In genomic region chr22:41863472-41863871, GRCh38 we compare ENCODE assay signal across 14 cellular contexts. TPM values are rescaled to one million over a fixed set of nuclear protein-coding genes. Genes with fewer than 3 reads are reported as not detected.
DNase-seq lines count a peak whose midpoint lies in the region; ATAC-seq and TF ChIP-seq lines count a peak whose summit lies in the region.
"Had no signal": no experiment of that assay in that cellular context is flagged by ENCODE, and none has a peak within 500 bp of the region (broad histone marks: within the 10 kb centered on the region; RNA-seq: fewer than 3 reads in every experiment).

No MANE protein-coding gene starts in this region.

- H3K4me3 Mint-ChIP-seq in activated T-helper 2 cell treated with anti-CD3 and anti-CD28 coated beads, Interferon-gamma antibody, Interleukin-2, Interleukin-4, amounts not matched to agents 10 μg/mL and 5 μg/mL and 100 μg/mL, durations not matched to agents 14 hours and 24 hours and 36 hours (ENCODE audit: low read depth), result peak overlapping the region; percentile 74

- H3K27me3 ChIP-seq in left ventricle myocardium inferior (ENCODE audit: low read depth) (no peaks in the 10 kb centered on the region), right cardiac atrium (ENCODE audit: control insufficient read depth, insufficient read depth) (no peaks in the 10 kb centered on the region), lower lobe of right lung (ENCODE audit: low read depth) (no peaks in the 10 kb centered on the region), upper lobe of right lung (no peaks in the 10 kb centered on the region)
- H3K27me3 ChIP-seq: BE2C had no signal

- no peaks in the 10 kb centered on the region for H3K9me3 Mint-ChIP-seq in activated T-helper 2 cell treated with anti-CD3 and anti-CD28 coated beads, Interferon-gamma antibody, Interleukin-2, Interleukin-4, amounts not matched to agents 10 μg/mL and 5 μg/mL and 100 μg/mL, durations not matched to agents 14 hours and 24 hours and 36 hours

- peak overlapping the region; percentile 99 for H3K27ac Mint-ChIP-seq in activated T-helper 2 cell treated with anti-CD3 and anti-CD28 coated beads, Interferon-gamma antibody, Interleukin-2, Interleukin-4, amounts not matched to agents 10 μg/mL and 5 μg/mL and 100 μg/mL, durations not matched to agents 14 hours and 24 hours and 36 hours

- peaks cover 52% of the 10 kb centered on the region for H3K36me3 Mint-ChIP-seq in activated T-helper 2 cell treated with anti-CD3 and anti-CD28 coated beads, Interferon-gamma antibody, Interleukin-2, Interleukin-4, amounts not matched to agents 10 μg/mL and 5 μg/mL and 100 μg/mL, durations not matched to agents 14 hours and 24 hours and 36 hours (ENCODE audit: low read depth)

- 89% methylated on average over 2 of the region's 2 CpGs for WGBS in right cardiac atrium

- no peaks in the 10 kb centered on the region for H3K27me3 Mint-ChIP-seq in activated T-helper 2 cell treated with anti-CD3 and anti-CD28 coated beads, Interferon-gamma antibody, Interleukin-2, Interleukin-4, amounts not matched to agents 10 μg/mL and 5 μg/mL and 100 μg/mL, durations not matched to agents 14 hours and 24 hours and 36 hours (ENCODE audit: low read depth)

- H3K4me3 ChIP-seq in left ventricle myocardium inferior, result no peak overlapping the region
- H3K4me3 ChIP-seq in right cardiac atrium (ENCODE audit: low read length), result no peak overlapping the region
- no peak overlapping the region for H3K4me3 ChIP-seq in lower lobe of right lung
- H3K4me3 ChIP-seq in upper lobe of right lung, result no peak overlapping the region

- ATAC-seq in right cardiac atrium, result no peak
- peak; percentile 74 to 78 for ATAC-seq in lower lobe of right lung
- peak; percentile 76 for ATAC-seq in upper lobe of right lung
- ATAC-seq in HG03045 (IDR thresholded peaks at IDR 0.05; ENCODE audit: unreplicated experiment), result no peak

- H3K9me3 ChIP-seq in left ventricle myocardium inferior (replicated peaks) (no peaks in the 10 kb centered on the region), right cardiac atrium (ENCODE audit: control insufficient read depth, low read length) (no peaks in the 10 kb centered on the region), lower lobe of right lung (no peaks in the 10 kb centered on the region), upper lobe of right lung (no peaks in the 10 kb centered on the region)
- H3K9me3 ChIP-seq: BE2C had no signal

- H3K27ac ChIP-seq in left ventricle myocardium inferior (replicated peaks) (peak overlapping the region; percentile 59), right cardiac atrium (ENCODE audit: low read length) (no peak overlapping the region), lower lobe of right lung (peak overlapping the region; percentile 73), upper lobe of right lung (peak overlapping the region; percentile 24)

- H3K36me3 ChIP-seq in left ventricle myocardium inferior (peaks cover 21% of the 10 kb centered on the region), lower lobe of right lung (peaks cover 20% of the 10 kb centered on the region), upper lobe of right lung (peaks cover 21% of the 10 kb centered on the region)

- DNase-seq in left ventricle myocardium inferior (no peak), right cardiac atrium (no peak), lower lobe of right lung (no peak), upper lobe of right lung (no peak), activated gamma-delta T cell treated with Interleukin-2 at 50 U/mL for 16 hours (no peak), NCI-H128 (lab: John Stamatoyannopoulos, UW; ENCODE audit: unreplicated experiment) (no peak)
- DNase-seq in activated T-helper 2 cell treated with anti-CD3 and anti-CD28 coated beads, Interferon-gamma antibody, Interleukin-2, Interleukin-4, amounts not matched to agents 10 μg/mL and 5 μg/mL and 100 μg/mL, durations not matched to agents 14 hours and 24 hours and 36 hours (ENCODE audit: low spot score), result no peak
- DNase-seq: BE2C, cerebellar nuclear complex, GDM1, NCI-H446, RPMI8226 had no signal

- TF ChIP-seq CTCF in left ventricle myocardium inferior (IDR thresholded peaks at IDR 0.05; ENCODE audit: borderline replicate concordance), result no peak
- no peak for TF ChIP-seq CTCF in lower lobe of right lung (IDR thresholded peaks at IDR 0.05)
- no peak for TF ChIP-seq CTCF in upper lobe of right lung (IDR thresholded peaks at IDR 0.05)

- H3K4me1 ChIP-seq in left ventricle myocardium inferior, result peaks cover 50% of the 10 kb centered on the region
- H3K4me1 ChIP-seq in right cardiac atrium (ENCODE audit: control insufficient read depth, insufficient read depth, low read length), result peaks cover 11% of the 10 kb centered on the region
- peaks cover 25% of the 10 kb centered on the region for H3K4me1 ChIP-seq in lower lobe of right lung
- H3K4me1 ChIP-seq in upper lobe of right lung, result peaks cover 8% of the 10 kb centered on the region

- peaks cover 50% of the 10 kb centered on the region for H3K4me1 Mint-ChIP-seq in activated T-helper 2 cell treated with anti-CD3 and anti-CD28 coated beads, Interferon-gamma antibody, Interleukin-2, Interleukin-4, amounts not matched to agents 10 μg/mL and 5 μg/mL and 100 μg/mL, durations not matched to agents 14 hours and 24 hours and 36 hours (ENCODE audit: low read depth)

- intact Hi-C loops in left ventricle myocardium inferior (cut with micrococcal nuclease) (no loop called here), right cardiac atrium (cut with DNase I) (no loop called here), lower lobe of right lung (cut with DNase I) (no loop called here), upper lobe of right lung (cut with DNase I) (no loop called here)
- intact Hi-C loops in activated T-helper 2 cell treated with anti-CD3 and anti-CD28 coated beads, Interferon-gamma antibody, Interleukin-2, Interleukin-4, amounts not matched to agents 10 μg/mL and 5 μg/mL and 100 μg/mL, durations not matched to agents 14 hours and 24 hours and 36 hours (cut with micrococcal nuclease), result no loop called here

RNA-seq across cellular contexts. Expression of gene SREBF2, which starts 30.6 kb away (rescaled TPM):
- total RNA-seq in left ventricle myocardium inferior, result 74.5 TPM
- total RNA-seq in right cardiac atrium, result 100 to 1,000 TPM in 2 of 4 donors, 10 to 100 TPM in 2; 77.8 to 119 (median 106) TPM
- 71.2 TPM for polyA plus RNA-seq in right cardiac atrium
- 191 and 202 TPM in 2 replicates for total RNA-seq in activated T-helper 2 cell treated with anti-CD3 and anti-CD28 coated beads, Interferon-gamma antibody, Interleukin-2, Interleukin-4, amounts not matched to agents 10 μg/mL and 5 μg/mL and 100 μg/mL, durations not matched to agents 14 hours and 24 hours and 36 hours
- 132 TPM for total RNA-seq in lower lobe of right lung
- total RNA-seq in upper lobe of right lung, result 156 TPM

RNA-seq across cellular contexts. Expression of gene SHISA8, which starts 51.4 kb away (rescaled TPM):
- total RNA-seq in left ventricle myocardium inferior (2.2 TPM), right cardiac atrium (1 to 10 TPM; 1.1 to 8.5 (median 2.6) TPM), lower lobe of right lung (not detected), upper lobe of right lung (not detected)
- 0.95 TPM for polyA plus RNA-seq in right cardiac atrium
- 1.0 and 1.7 TPM in 2 replicates for total RNA-seq in activated T-helper 2 cell treated with anti-CD3 and anti-CD28 coated beads, Interferon-gamma antibody, Interleukin-2, Interleukin-4, amounts not matched to agents 10 μg/mL and 5 μg/mL and 100 μg/mL, durations not matched to agents 14 hours and 24 hours and 36 hours
- total RNA-seq: kidney epithelial cell had no signal

Comparison
In these comparisons a context has a peak if more than half of its experiments do, and no peak if none do; other contexts are left out.
1. ATAC-seq: peak in lower lobe of right lung (2 of 2) and upper lobe of right lung (single experiment); none in right cardiac atrium (0 of 2) and HG03045 (single experiment).